Comparison of ENCODE assay signal across 1 cellular context in the genomic region with DNA sequence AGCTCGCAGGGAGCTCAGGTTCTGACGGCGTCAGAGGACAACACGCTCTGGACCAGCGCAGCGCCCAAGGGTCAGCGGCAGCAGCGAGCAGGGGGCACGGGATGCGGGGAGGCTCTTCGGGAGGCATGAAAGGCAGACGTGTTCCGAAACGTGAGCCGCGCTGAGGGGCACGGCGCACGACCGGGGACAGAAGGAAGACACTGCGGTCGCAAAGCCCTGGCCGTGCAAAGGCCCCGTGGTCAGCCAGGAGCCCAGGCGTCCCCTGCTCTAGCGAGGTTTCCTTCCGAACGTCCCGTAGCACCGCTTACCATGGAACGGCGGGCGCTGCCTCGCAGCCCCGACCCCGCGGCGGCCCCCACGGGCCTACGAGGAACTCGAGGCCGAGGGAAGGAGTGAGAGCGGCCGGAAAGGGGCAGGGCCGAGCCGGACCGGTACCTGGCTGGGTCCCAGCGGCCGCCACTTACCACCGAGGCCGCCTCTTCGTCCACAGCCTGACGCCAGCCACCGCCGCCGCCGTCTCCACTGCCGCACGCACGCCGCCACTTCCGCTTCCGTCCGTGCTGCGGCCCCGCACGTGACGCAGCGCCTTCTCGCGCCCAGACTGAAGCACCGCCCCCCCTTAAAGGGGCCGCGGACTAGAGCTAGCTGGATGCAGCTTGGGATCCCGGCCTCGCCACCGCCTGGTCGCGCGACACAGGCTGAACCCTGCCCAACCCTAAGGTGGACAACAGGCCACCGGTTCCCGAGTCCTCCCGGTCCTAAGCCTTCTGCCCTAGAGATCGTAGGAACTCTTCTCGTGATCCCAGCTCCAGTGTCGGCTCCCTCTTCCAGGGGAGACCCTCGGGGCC.
A peak's percentile ranks its signal among the peaks of the same experiment; 100 is the strongest.
TF ChIP-seq lines count a peak whose summit lies in the region.

No MANE protein-coding gene starts in this region.

TF ChIP-seq in HepG2, 621 proteins besides CTCF, POLR2A, EP300 and RAD21 (continued from another document and continues in another):
- TF ChIP-seq, protein P1, sequence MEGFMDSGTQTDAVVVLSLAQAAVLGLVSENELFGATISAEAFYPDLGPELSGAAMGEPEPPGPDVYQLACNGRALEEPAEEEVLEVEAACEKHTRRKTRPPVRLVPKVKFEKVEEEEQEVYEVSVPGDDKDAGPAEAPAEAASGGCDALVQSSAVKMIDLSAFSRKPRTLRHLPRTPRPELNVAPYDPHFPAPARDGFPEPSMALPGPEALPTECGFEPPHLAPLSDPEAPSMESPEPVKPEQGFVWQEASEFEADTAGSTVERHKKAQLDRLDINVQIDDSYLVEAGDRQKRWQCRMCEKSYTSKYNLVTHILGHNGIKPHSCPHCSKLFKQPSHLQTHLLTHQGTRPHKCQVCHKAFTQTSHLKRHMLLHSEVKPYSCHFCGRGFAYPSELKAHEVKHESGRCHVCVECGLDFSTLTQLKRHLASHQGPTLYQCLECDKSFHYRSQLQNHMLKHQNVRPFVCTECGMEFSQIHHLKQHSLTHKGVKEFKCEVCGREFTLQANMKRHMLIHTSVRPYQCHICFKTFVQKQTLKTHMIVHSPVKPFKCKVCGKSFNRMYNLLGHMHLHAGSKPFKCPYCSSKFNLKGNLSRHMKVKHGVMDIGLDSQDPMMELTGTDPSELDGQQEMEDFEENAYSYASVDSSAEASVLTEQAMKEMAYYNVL (CRISPR knock-in tag; IDR thresholded peaks at IDR 0.05; ENCODE audit: borderline replicate concordance): no peak; the same call in 1 of the 2 replicates
- TF ChIP-seq HDAC1 (CRISPR knock-in tag; IDR thresholded peaks at IDR 0.05) (peak; percentile 94), ZNF563 (CRISPR knock-in tag; IDR thresholded peaks at IDR 0.05) (peak; percentile 59; the same call in 1 of the 2 replicates), SRSF4 (IDR thresholded peaks at IDR 0.05; ENCODE audit: low read depth, low read length, poor library complexity, severe bottlenecking) (no peak), JUND (CRISPR knock-in tag; IDR thresholded peaks at IDR 0.05) (0 out of 2 replicates have a peak, but pooled peaks have one; percentile 12), PCBP1 (IDR thresholded peaks at IDR 0.05; ENCODE audit: borderline replicate concordance, low read depth, low read length) (0 out of 2 replicates have a peak, but pooled peaks have one; percentile 77), NKX3-1 (CRISPR knock-in tag; IDR thresholded peaks at IDR 0.05) (no peak), ZNF615 (CRISPR knock-in tag; IDR thresholded peaks at IDR 0.05; ENCODE audit: borderline replicate concordance) (no peak), ZNF484 (CRISPR knock-in tag; IDR thresholded peaks at IDR 0.05; ENCODE audit: borderline replicate concordance, low read depth) (no peak), SOX13 (IDR thresholded peaks at IDR 0.05) (no peak), SOX13 (CRISPR knock-in tag; conservative IDR thresholded peaks at IDR 0.05 in 1 of 2, IDR thresholded peaks at IDR 0.05 in 1 of 2) (peak in 1 of 2 experiments; percentile 54; a peak in 3 of 4 replicates), ZNF781 (CRISPR knock-in tag; IDR thresholded peaks at IDR 0.05; ENCODE audit: borderline replicate concordance, not compliant biosample characterization) (no peak), ZNF761 (CRISPR knock-in tag; conservative IDR thresholded peaks at IDR 0.05) (peak; percentile 85; the same call in 1 of the 2 replicates), MZF1 (CRISPR knock-in tag; IDR thresholded peaks at IDR 0.05; ENCODE audit: borderline replicate concordance) (no peak), DNMT3B (CRISPR knock-in tag; conservative IDR thresholded peaks at IDR 0.05) (peak; percentile 24; the same call in 1 of the 2 replicates), SAFB2 (CRISPR knock-in tag; IDR thresholded peaks at IDR 0.05; ENCODE audit: borderline replicate concordance, low read depth) (peak; percentile 97), FOXM1 (CRISPR knock-in tag; IDR thresholded peaks at IDR 0.05) (peak; percentile 53; the same call in 1 of the 2 replicates), ZFP41 (CRISPR knock-in tag; IDR thresholded peaks at IDR 0.05; ENCODE audit: borderline replicate concordance) (no peak; the same call in 1 of the 2 replicates), HOXA5 (CRISPR knock-in tag; IDR thresholded peaks at IDR 0.05) (peak; percentile 85; the same call in 1 of the 2 replicates), ATF7 (IDR thresholded peaks at IDR 0.05) (no peak), ATF7 (CRISPR knock-in tag; IDR thresholded peaks at IDR 0.05) (peak; percentile 66; the same call in 1 of the 2 replicates), HIVEP1 (CRISPR knock-in tag; IDR thresholded peaks at IDR 0.05) (no peak), ZNF614 (CRISPR knock-in tag; IDR thresholded peaks at IDR 0.05; ENCODE audit: borderline replicate concordance) (peak; percentile 78; the same call in 1 of the 2 replicates), ZBTB20 (CRISPR knock-in tag; IDR thresholded peaks at IDR 0.05; ENCODE audit: borderline replicate concordance, low read depth) (no peak), BHLHE40 (IDR thresholded peaks at IDR 0.05; ENCODE audit: low read length) (peak; percentile 99), ZNF766 (CRISPR knock-in tag; IDR thresholded peaks at IDR 0.05; ENCODE audit: borderline replicate concordance) (no peak), MYNN (CRISPR knock-in tag; IDR thresholded peaks at IDR 0.05; ENCODE audit: low read depth) (no peak), RARA (CRISPR knock-in tag; IDR thresholded peaks at IDR 0.05) (peak; percentile 70), DNMT1 (CRISPR knock-in tag; IDR thresholded peaks at IDR 0.05) (peak; percentile 65), ZNF501 (CRISPR knock-in tag; IDR thresholded peaks at IDR 0.05) (no peak), POLR2G (IDR thresholded peaks at IDR 0.05; ENCODE audit: low read depth, low read length) (peak; percentile 94), ZNF746 (CRISPR knock-in tag; IDR thresholded peaks at IDR 0.05) (peak; percentile 70; the same call in 1 of the 2 replicates), ZNF33B (CRISPR knock-in tag; IDR thresholded peaks at IDR 0.05) (0 out of 2 replicates have a peak, but pooled peaks have one; percentile 71), NCOA2 (CRISPR knock-in tag; IDR thresholded peaks at IDR 0.05) (peak; percentile 35; the same call in 1 of the 2 replicates), ZKSCAN5 (CRISPR knock-in tag; IDR thresholded peaks at IDR 0.05) (no peak), ZNF251 (CRISPR knock-in tag; IDR thresholded peaks at IDR 0.05) (0 out of 2 replicates have a peak, but pooled peaks have one; percentile 29), SMAD3 (CRISPR knock-in tag; IDR thresholded peaks at IDR 0.05) (peak; percentile 50; the same call in 1 of the 2 replicates), SP140L (CRISPR knock-in tag; IDR thresholded peaks at IDR 0.05; ENCODE audit: borderline replicate concordance) (no peak), ZFP36L2 (CRISPR knock-in tag; IDR thresholded peaks at IDR 0.05) (no peak), KLF9 (CRISPR knock-in tag; IDR thresholded peaks at IDR 0.05; ENCODE audit: low read depth) (no peak), TBX2 (CRISPR knock-in tag; IDR thresholded peaks at IDR 0.05; ENCODE audit: borderline replicate concordance) (peak; percentile 97), KAT2B (IDR thresholded peaks at IDR 0.05; ENCODE audit: borderline replicate concordance, low read depth, low read length) (no peak), ZNF672 (CRISPR knock-in tag; IDR thresholded peaks at IDR 0.05) (no peak; the same call in 1 of the 2 replicates)
- TF ChIP-seq, protein P2, sequence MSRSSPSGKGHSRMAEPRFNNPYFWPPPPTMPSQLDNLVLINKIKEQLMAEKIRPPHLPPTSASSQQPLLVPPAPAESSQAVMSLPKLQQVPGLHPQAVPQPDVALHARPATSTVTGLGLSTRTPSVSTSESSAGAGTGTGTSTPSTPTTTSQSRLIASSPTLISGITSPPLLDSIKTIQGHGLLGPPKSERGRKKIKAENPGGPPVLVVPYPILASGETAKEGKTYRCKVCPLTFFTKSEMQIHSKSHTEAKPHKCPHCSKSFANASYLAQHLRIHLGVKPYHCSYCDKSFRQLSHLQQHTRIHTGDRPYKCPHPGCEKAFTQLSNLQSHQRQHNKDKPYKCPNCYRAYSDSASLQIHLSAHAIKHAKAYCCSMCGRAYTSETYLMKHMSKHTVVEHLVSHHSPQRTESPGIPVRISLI (CRISPR knock-in tag; IDR thresholded peaks at IDR 0.05; ENCODE audit: borderline replicate concordance): no peak; the same call in 1 of the 2 replicates
- TF ChIP-seq, protein P3, sequence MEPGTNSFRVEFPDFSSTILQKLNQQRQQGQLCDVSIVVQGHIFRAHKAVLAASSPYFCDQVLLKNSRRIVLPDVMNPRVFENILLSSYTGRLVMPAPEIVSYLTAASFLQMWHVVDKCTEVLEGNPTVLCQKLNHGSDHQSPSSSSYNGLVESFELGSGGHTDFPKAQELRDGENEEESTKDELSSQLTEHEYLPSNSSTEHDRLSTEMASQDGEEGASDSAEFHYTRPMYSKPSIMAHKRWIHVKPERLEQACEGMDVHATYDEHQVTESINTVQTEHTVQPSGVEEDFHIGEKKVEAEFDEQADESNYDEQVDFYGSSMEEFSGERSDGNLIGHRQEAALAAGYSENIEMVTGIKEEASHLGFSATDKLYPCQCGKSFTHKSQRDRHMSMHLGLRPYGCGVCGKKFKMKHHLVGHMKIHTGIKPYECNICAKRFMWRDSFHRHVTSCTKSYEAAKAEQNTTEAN (CRISPR knock-in tag; conservative IDR thresholded peaks at IDR 0.05): 0 out of 2 replicates have a peak, but pooled peaks have one; percentile 45
- TF ChIP-seq, protein P4, sequence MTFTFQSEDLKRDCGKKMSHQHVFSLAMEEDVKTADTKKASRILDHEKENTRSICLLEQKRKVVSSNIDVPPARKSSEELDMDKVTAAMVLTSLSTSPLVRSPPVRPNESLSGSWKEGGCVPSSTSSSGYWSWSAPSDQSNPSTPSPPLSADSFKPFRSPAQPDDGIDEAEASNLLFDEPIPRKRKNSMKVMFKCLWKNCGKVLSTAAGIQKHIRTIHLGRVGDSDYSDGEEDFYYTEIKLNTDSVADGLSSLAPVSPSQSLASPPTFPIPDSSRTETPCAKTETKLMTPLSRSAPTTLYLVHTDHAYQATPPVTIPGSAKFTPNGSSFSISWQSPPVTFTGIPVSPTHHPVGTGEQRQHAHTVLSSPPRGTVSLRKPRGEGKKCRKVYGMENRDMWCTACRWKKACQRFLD (CRISPR knock-in tag; IDR thresholded peaks at IDR 0.05; ENCODE audit: borderline replicate concordance): peak; percentile 89; the same call in 1 of the 2 replicates
- TF ChIP-seq, protein P5, sequence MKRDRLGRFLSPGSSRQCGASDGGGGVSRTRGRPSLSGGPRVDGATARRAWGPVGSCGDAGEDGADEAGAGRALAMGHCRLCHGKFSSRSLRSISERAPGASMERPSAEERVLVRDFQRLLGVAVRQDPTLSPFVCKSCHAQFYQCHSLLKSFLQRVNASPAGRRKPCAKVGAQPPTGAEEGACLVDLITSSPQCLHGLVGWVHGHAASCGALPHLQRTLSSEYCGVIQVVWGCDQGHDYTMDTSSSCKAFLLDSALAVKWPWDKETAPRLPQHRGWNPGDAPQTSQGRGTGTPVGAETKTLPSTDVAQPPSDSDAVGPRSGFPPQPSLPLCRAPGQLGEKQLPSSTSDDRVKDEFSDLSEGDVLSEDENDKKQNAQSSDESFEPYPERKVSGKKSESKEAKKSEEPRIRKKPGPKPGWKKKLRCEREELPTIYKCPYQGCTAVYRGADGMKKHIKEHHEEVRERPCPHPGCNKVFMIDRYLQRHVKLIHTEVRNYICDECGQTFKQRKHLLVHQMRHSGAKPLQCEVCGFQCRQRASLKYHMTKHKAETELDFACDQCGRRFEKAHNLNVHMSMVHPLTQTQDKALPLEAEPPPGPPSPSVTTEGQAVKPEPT (CRISPR knock-in tag; IDR thresholded peaks at IDR 0.05; ENCODE audit: low read depth): peak; percentile 64; the same call in 1 of the 2 replicates
- TF ChIP-seq, protein P6, sequence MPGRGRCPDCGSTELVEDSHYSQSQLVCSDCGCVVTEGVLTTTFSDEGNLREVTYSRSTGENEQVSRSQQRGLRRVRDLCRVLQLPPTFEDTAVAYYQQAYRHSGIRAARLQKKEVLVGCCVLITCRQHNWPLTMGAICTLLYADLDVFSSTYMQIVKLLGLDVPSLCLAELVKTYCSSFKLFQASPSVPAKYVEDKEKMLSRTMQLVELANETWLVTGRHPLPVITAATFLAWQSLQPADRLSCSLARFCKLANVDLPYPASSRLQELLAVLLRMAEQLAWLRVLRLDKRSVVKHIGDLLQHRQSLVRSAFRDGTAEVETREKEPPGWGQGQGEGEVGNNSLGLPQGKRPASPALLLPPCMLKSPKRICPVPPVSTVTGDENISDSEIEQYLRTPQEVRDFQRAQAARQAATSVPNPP (CRISPR knock-in tag; IDR thresholded peaks at IDR 0.05): no peak
- TF ChIP-seq, protein P7, sequence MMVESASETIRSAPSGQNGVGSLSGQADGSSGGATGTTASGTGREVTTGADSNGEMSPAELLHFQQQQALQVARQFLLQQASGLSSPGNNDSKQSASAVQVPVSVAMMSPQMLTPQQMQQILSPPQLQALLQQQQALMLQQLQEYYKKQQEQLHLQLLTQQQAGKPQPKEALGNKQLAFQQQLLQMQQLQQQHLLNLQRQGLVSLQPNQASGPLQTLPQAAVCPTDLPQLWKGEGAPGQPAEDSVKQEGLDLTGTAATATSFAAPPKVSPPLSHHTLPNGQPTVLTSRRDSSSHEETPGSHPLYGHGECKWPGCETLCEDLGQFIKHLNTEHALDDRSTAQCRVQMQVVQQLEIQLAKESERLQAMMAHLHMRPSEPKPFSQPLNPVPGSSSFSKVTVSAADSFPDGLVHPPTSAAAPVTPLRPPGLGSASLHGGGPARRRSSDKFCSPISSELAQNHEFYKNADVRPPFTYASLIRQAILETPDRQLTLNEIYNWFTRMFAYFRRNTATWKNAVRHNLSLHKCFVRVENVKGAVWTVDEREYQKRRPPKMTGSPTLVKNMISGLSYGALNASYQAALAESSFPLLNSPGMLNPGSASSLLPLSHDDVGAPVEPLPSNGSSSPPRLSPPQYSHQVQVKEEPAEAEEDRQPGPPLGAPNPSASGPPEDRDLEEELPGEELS (CRISPR knock-in tag; IDR thresholded peaks at IDR 0.05): peak; percentile 57; the same call in 1 of the 2 replicates
- TF ChIP-seq, protein P8, sequence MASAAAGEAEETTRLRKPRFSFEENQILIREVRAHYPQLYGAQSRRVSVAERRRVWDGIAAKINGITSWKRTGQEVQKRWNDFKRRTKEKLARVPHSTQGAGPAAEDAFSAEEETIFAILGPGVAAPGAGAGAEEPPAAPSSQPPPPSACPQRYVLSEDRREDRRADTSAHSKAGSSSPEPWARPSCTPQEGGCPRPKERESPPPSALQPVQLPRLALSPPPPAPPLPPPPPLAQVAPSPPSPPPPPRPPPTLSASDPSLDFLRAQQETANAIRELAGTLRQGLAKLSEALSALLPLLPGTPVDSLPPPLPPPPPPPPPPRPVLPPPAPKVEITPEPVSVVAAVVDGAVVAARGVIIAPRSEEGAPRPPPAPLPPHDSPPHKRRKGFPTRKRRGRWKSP (CRISPR knock-in tag; IDR thresholded peaks at IDR 0.05): peak; percentile 98
